23 cellular contexts compared by ENCODE assay signal in genomic region chr11:72317982-72318381, GRCh38.
"Had no signal": no experiment of that assay in that cellular context is flagged by ENCODE, and none has a peak within 500 bp of the region (broad histone marks: within the 10 kb centered on the region; RNA-seq: fewer than 3 reads in every experiment).

No MANE protein-coding gene starts in this region.

- DNase-seq: activated CD4-positive, alpha-beta memory T cell treated with anti-CD3 and anti-CD28 coated beads, Interleukin-2, amount 10 ng/mL, durations not matched to agents 7 days and 5 days; activated CD4-positive, alpha-beta T cell treated with anti-CD3 and anti-CD28 coated beads, Interleukin-2, amount 10 ng/mL, durations not matched to agents 7 days and 5 days; activated CD4-positive, CD25-positive, alpha-beta regulatory T cell treated with anti-CD3 and anti-CD28 coated beads, Interleukin-2, amount 50 U/mL, for 72 hours; activated CD8-positive, alpha-beta memory T cell treated with anti-CD3 and anti-CD28 coated beads, Interleukin-2, amount 50 U/mL, for 48 hours; activated gamma-delta T cell treated with Interleukin-2 at 50 U/mL for 16 hours; activated T-cell treated with anti-CD3 and anti-CD28 coated beads, Interleukin-2, amount 50 U/mL, for 24 hours; cerebellar nuclear complex; colonic mucosa; effector CD8-positive, alpha-beta T cell; hippocampal formation; immature natural killer cell; kidney; mesendoderm; natural killer cell; right cardiac atrium; spleen; stimulated activated CD4-positive, alpha-beta T cell treated with anti-CD3 and anti-CD28 coated beads, Interleukin-2, amount 100 ng/mL, for 48 hours; stimulated activated naive CD4-positive, alpha-beta T cell treated with Interleukin-2 at 50 U/mL for 16 hours; SW 1271; T-helper 2 cell had no signal

- FAIRE-seq: frontal cortex, kidney had no signal

- H3K9me3 Mint-ChIP-seq: activated CD4-positive, alpha-beta memory T cell treated with anti-CD3 and anti-CD28 coated beads, Interleukin-2, amount 10 ng/mL, durations not matched to agents 7 days and 5 days; activated CD4-positive, alpha-beta T cell treated with anti-CD3 and anti-CD28 coated beads, Interleukin-2, amount 10 ng/mL, durations not matched to agents 7 days and 5 days; activated naive CD4-positive, alpha-beta T cell treated with anti-CD3 and anti-CD28 coated beads, Interleukin-2, amount 50 U/mL, for 24 hours; activated T-cell treated with anti-CD3 and anti-CD28 coated beads, Interleukin-2, amount 50 U/mL, for 24 hours; immature natural killer cell; natural killer cell had no signal

- H3K36me3 Mint-ChIP-seq: natural killer cell had no signal

- H3K4me3 Mint-ChIP-seq: activated CD4-positive, alpha-beta memory T cell treated with anti-CD3 and anti-CD28 coated beads, Interleukin-2, amount 10 ng/mL, durations not matched to agents 7 days and 5 days; activated CD4-positive, alpha-beta T cell treated with anti-CD3 and anti-CD28 coated beads, Interleukin-2, amount 10 ng/mL, durations not matched to agents 7 days and 5 days; activated naive CD4-positive, alpha-beta T cell treated with anti-CD3 and anti-CD28 coated beads, Interleukin-2, amount 50 U/mL, for 24 hours; activated T-cell treated with anti-CD3 and anti-CD28 coated beads, Interleukin-2, amount 50 U/mL, for 24 hours; immature natural killer cell; natural killer cell had no signal

- H3K27ac Mint-ChIP-seq: activated CD4-positive, alpha-beta memory T cell treated with anti-CD3 and anti-CD28 coated beads, Interleukin-2, amount 10 ng/mL, durations not matched to agents 7 days and 5 days; activated CD4-positive, alpha-beta T cell treated with anti-CD3 and anti-CD28 coated beads, Interleukin-2, amount 10 ng/mL, durations not matched to agents 7 days and 5 days; activated naive CD4-positive, alpha-beta T cell treated with anti-CD3 and anti-CD28 coated beads, Interleukin-2, amount 50 U/mL, for 24 hours; activated T-cell treated with anti-CD3 and anti-CD28 coated beads, Interleukin-2, amount 50 U/mL, for 24 hours; immature natural killer cell; natural killer cell had no signal

- ATAC-seq: left lobe of liver, natural killer cell had no signal

- H3K27me3 Mint-ChIP-seq: activated CD4-positive, alpha-beta memory T cell treated with anti-CD3 and anti-CD28 coated beads, Interleukin-2, amount 10 ng/mL, durations not matched to agents 7 days and 5 days; activated CD4-positive, alpha-beta T cell treated with anti-CD3 and anti-CD28 coated beads, Interleukin-2, amount 10 ng/mL, durations not matched to agents 7 days and 5 days; activated naive CD4-positive, alpha-beta T cell treated with anti-CD3 and anti-CD28 coated beads, Interleukin-2, amount 50 U/mL, for 24 hours; activated T-cell treated with anti-CD3 and anti-CD28 coated beads, Interleukin-2, amount 50 U/mL, for 24 hours had no signal

- H3K4me1 Mint-ChIP-seq: activated CD4-positive, alpha-beta memory T cell treated with anti-CD3 and anti-CD28 coated beads, Interleukin-2, amount 10 ng/mL, durations not matched to agents 7 days and 5 days; activated naive CD4-positive, alpha-beta T cell treated with anti-CD3 and anti-CD28 coated beads, Interleukin-2, amount 50 U/mL, for 24 hours; immature natural killer cell; natural killer cell had no signal
